In genomic region chr1:240149488-240150094, GRCh38 we compare ENCODE assay signal across 8 cellular contexts. TPM values are rescaled to one million over a fixed set of nuclear protein-coding genes. Genes with fewer than 3 reads are reported as not detected.
DNase-seq lines count a peak whose midpoint lies in the region; ATAC-seq, FAIRE-seq and TF ChIP-seq lines count a peak whose summit lies in the region.

No MANE protein-coding gene starts in this region.

- no peaks in the 10 kb centered on the region for H3K36me3 Mint-ChIP-seq in astrocyte (ENCODE audit: low read depth, unreplicated experiment)

- intact Hi-C loops in left lung (cut with DNase I) = loop anchor here in 1 of 2 donors (10.0 kb wide), 1 partner anchor 115 kb away; no protein-coding TSS in a partner anchor

- no peaks in the 10 kb centered on the region for H3K9me3 Mint-ChIP-seq in astrocyte (ENCODE audit: unreplicated experiment)

- H3K9me3 ChIP-seq in astrocyte (ENCODE audit: insufficient read depth, low read depth, low read length) (no peaks in the 10 kb centered on the region), left lung (no peaks in the 10 kb centered on the region)

- no peak overlapping the region for H3K27ac Mint-ChIP-seq in astrocyte (ENCODE audit: unreplicated experiment)

- H3K27me3 ChIP-seq in astrocyte (ENCODE audit: insufficient read depth, low read length) = no peaks in the 10 kb centered on the region
- H3K27me3 ChIP-seq in left lung = no peaks in the 10 kb centered on the region

- no peaks in the 10 kb centered on the region for H4K20me1 ChIP-seq in astrocyte (ENCODE audit: insufficient read depth, low read length)

- H3K4me3 Mint-ChIP-seq in astrocyte (ENCODE audit: unreplicated experiment) = no peak overlapping the region

- H2AFZ ChIP-seq in astrocyte (ENCODE audit: low read depth, low read length) = no peak overlapping the region

- peak; percentile 17 for DNase-seq in COLO668 (lab: John Stamatoyannopoulos, UW; ENCODE audit: unreplicated experiment)
- peak; percentile 52 for DNase-seq in NCI-H146 treated with DMSO at 0.1 percent for 48 hours (lab: John Stamatoyannopoulos, UW; ENCODE audit: unreplicated experiment)
- peak; percentile 17 for DNase-seq in astrocyte (ENCODE audit: low read depth)
- DNase-seq in left lung = no peak
- DNase-seq in activated T-cell treated with anti-CD3 and anti-CD28 coated beads, Interleukin-2, amount 50 U/mL, for 48 hours = no peak
- no peak for DNase-seq in omental fat pad (ENCODE audit: low spot score)
- DNase-seq in NCI-H2196 treated with DMSO at 0.1 percent for 48 hours (lab: John Stamatoyannopoulos, UW; ENCODE audit: unreplicated experiment) = no peak

- H3K4me3 ChIP-seq in astrocyte (ENCODE audit: insufficient read depth, low read depth, low read length) = no peak overlapping the region
- no peak overlapping the region for H3K4me3 ChIP-seq in left lung

- TF ChIP-seq CTCF in astrocyte (IDR thresholded peaks at IDR 0.05; ENCODE audit: insufficient read depth, low read depth, low read length) (peak; percentile 68), left lung (IDR thresholded peaks at IDR 0.05) (peak; percentile 44 to 51), omental fat pad (IDR thresholded peaks at IDR 0.05) (no peak)

- H3K36me3 ChIP-seq in astrocyte (ENCODE audit: insufficient read depth, low read length) (no peaks in the 10 kb centered on the region), left lung (no peaks in the 10 kb centered on the region)

- H3K27me3 Mint-ChIP-seq in astrocyte (ENCODE audit: low read depth, unreplicated experiment) = no peaks in the 10 kb centered on the region

- H3K9ac ChIP-seq in astrocyte (ENCODE audit: low read length) = no peak overlapping the region

- no peaks in the 10 kb centered on the region for H3K4me1 ChIP-seq in astrocyte (ENCODE audit: insufficient read depth, low read length)
- H3K4me1 ChIP-seq in left lung = no peaks in the 10 kb centered on the region

- H3K79me2 ChIP-seq in astrocyte (ENCODE audit: insufficient read depth, low read length) = no peaks in the 10 kb centered on the region

- peak; percentile 52 for ATAC-seq in GM21381 (IDR thresholded peaks at IDR 0.05; ENCODE audit: unreplicated experiment)
- ATAC-seq in left lung = peak; percentile 54
- ATAC-seq in omental fat pad (ENCODE audit: low FRiP score) = no peak

- H3K4me1 Mint-ChIP-seq in astrocyte (ENCODE audit: low read depth, unreplicated experiment) = peaks cover 10% of the 10 kb centered on the region

- no peak overlapping the region for H3K4me2 ChIP-seq in astrocyte (ENCODE audit: low read length)

- H3K27ac ChIP-seq in astrocyte (ENCODE audit: low read depth, low read length) (no peak overlapping the region), left lung (no peak overlapping the region)

- peak; percentile 87 for FAIRE-seq in astrocyte (lab: Jason Lieb, UNC)

RNA-seq across cellular contexts. Expression of gene FMN2, which starts 57.9 kb away (rescaled TPM):
- total RNA-seq in astrocyte (2.1 and 2.4 TPM in 2 replicates), left lung (under 1 TPM; 0.20 to 0.34 TPM), omental fat pad (1 to 10 TPM; 1.2 to 4.3 (median 2.8) TPM)

Comparison
In these comparisons a context has a peak if more than half of its experiments do, and no peak if none do; other contexts are left out.
1. DNase-seq: peak in COLO668 (single experiment), NCI-H146 treated with DMSO at 0.1 percent for 48 hours (single experiment) and astrocyte (single experiment); none in left lung (0 of 2), activated T-cell treated with anti-CD3 and anti-CD28 coated beads, Interleukin-2, amount 50 U/mL, for 48 hours (0 of 2), omental fat pad (single experiment) and NCI-H2196 treated with DMSO at 0.1 percent for 48 hours (single experiment).
2. CTCF ChIP-seq: peak in astrocyte (single experiment) and left lung (2 of 2); none in omental fat pad (0 of 3).